1 cellular context compared by ENCODE assay signal in genomic region chr13:114132419-114133121, GRCh38.
TF ChIP-seq lines count a peak whose summit lies in the region.

A gene with protein sequence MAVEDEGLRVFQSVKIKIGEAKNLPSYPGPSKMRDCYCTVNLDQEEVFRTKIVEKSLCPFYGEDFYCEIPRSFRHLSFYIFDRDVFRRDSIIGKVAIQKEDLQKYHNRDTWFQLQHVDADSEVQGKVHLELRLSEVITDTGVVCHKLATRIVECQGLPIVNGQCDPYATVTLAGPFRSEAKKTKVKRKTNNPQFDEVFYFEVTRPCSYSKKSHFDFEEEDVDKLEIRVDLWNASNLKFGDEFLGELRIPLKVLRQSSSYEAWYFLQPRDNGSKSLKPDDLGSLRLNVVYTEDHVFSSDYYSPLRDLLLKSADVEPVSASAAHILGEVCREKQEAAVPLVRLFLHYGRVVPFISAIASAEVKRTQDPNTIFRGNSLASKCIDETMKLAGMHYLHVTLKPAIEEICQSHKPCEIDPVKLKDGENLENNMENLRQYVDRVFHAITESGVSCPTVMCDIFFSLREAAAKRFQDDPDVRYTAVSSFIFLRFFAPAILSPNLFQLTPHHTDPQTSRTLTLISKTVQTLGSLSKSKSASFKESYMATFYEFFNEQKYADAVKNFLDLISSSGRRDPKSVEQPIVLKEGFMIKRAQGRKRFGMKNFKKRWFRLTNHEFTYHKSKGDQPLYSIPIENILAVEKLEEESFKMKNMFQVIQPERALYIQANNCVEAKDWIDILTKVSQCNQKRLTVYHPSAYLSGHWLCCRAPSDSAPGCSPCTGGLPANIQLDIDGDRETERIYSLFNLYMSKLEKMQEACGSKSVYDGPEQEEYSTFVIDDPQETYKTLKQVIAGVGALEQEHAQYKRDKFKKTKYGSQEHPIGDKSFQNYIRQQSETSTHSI (minus strand): TSS chr13:114132623. CDS start chr13:114132489, 134 bp downstream.

TF ChIP-seq in WTC11, 78 proteins besides CTCF, POLR2A, EP300 and RAD21 (continued from another document):
- TF ChIP-seq PRDM15 (CRISPR knock-in tag; IDR thresholded peaks at IDR 0.05) (no peak), ZBTB43 (CRISPR knock-in tag; IDR thresholded peaks at IDR 0.05) (0 out of 2 replicates have a peak, but pooled peaks have one; percentile 22), CREB1 (CRISPR knock-in tag; IDR thresholded peaks at IDR 0.05) (no peak), SP1 (CRISPR knock-in tag; conservative IDR thresholded peaks at IDR 0.05) (peak; percentile 85), FOXP4 (CRISPR knock-in tag; IDR thresholded peaks at IDR 0.05) (peak; percentile 22; the same call in 1 of the 2 replicates), TP53 (CRISPR knock-in tag; IDR thresholded peaks at IDR 0.05) (0 out of 2 replicates have a peak, but pooled peaks have one; percentile 43)
- TF ChIP-seq, protein P1, sequence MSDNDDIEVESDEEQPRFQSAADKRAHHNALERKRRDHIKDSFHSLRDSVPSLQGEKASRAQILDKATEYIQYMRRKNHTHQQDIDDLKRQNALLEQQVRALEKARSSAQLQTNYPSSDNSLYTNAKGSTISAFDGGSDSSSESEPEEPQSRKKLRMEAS (CRISPR knock-in tag; IDR thresholded peaks at IDR 0.05), result peak; percentile 68; the same call in 1 of the 2 replicates
